ENCODE assay signal across 8 cellular contexts in the genomic region with DNA sequence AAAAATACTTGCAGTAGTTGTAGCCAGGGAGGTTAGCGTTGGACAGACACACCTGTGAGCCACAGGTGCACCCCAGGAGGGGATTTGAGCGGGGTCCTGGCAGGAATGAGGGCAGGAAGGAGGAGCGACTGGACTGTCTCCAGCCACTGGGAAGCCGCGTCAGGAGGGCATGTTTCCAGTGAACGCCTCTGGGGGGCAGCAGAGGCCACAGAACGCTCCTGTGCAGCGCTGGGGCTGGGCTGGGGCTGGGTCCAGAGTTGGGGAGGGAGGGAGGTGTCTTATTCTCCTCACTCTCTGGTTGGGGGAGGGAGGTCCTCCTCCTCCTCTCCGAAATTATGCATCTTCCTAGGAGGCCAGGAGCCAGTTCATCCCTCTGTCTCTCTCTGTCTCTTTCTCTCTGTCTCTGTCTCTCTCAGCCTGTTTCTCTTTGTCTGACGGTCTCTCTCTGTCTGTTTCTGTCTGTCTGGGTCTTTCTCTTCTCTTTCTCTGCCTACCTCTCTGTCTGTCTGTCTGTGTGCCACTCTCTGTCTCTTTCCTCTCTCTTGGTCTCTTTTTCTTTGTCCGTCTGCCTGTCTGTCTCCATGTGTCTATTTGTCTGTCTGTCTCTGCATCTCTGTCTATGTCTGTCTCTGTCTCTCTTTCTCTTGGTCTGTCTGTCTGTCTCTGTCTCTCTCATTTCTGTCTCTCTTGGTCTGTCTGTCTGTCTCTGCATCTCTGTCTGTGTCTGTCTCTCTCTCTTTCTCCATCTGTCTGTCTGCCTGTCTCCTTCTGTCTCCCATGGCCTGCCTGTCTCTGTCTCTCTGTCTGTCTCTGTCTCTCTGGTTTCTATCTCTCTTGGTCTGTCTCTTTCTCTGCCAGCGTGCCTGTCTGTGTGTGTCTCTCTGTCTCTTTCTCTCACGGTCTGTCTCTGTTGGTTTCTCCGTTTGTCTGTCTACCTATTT. TPM values are rescaled to one million over a fixed set of nuclear protein-coding genes. Genes with fewer than 3 reads are reported as not detected.
DNase-seq lines count a peak whose midpoint lies in the region; FAIRE-seq lines count a peak whose summit lies in the region.

No MANE protein-coding gene starts in this region.

- H2BK5ac ChIP-seq in trophoblast cell (ENCODE audit: low read depth, low read length, poor library complexity), result no peak overlapping the region

- no peaks in the 10 kb centered on the region for H3K27me3 ChIP-seq in trophoblast cell (ENCODE audit: insufficient read depth, low read length)

- H2AFZ ChIP-seq in trophoblast cell (ENCODE audit: insufficient read depth, low read length, poor library complexity), result no peak overlapping the region

- H3K36me3 ChIP-seq in trophoblast cell (ENCODE audit: control insufficient read depth in 1 of 2, insufficient read depth in 2 of 2, low read length in 2 of 2), result no peaks in the 10 kb centered on the region

- no peak overlapping the region for H3K27ac ChIP-seq in trophoblast cell (ENCODE audit: low read depth, low read length)

- peaks cover 0 to 7% of the 10 kb centered on the region in 2 experiments for H3K4me1 ChIP-seq in trophoblast cell (ENCODE audit: control insufficient read depth in 1 of 2, insufficient read depth in 2 of 2, low read length in 2 of 2)

- H2BK12ac ChIP-seq in trophoblast cell (ENCODE audit: low read length), result no peak overlapping the region

- H4K12ac ChIP-seq in trophoblast cell (ENCODE audit: low read depth, low read length), result no peak overlapping the region

- no peak overlapping the region for H3K4me3 ChIP-seq in trophoblast cell (ENCODE audit: low read depth, low read length)

- H2AK5ac ChIP-seq in trophoblast cell (ENCODE audit: low read length), result no peak overlapping the region

- FAIRE-seq in urothelium cell line (lab: Jason Lieb, UNC), result peak; percentile 96

- H3K4me2 ChIP-seq in trophoblast cell (ENCODE audit: low read length), result no peak overlapping the region

- no peak overlapping the region for H4K91ac ChIP-seq in trophoblast cell (ENCODE audit: low read depth, low read length)

- H4K8ac ChIP-seq in trophoblast cell (ENCODE audit: low read depth, low read length), result no peak overlapping the region

- H3K9me3 ChIP-seq in trophoblast cell (ENCODE audit: insufficient read depth, low read depth, low read length), result peaks cover 3% of the 10 kb centered on the region

- H2BK120ac ChIP-seq in trophoblast cell (ENCODE audit: insufficient read depth, low read length, poor library complexity), result no peak overlapping the region

- H3K23ac ChIP-seq in trophoblast cell (ENCODE audit: low read length), result no peak overlapping the region

- no peaks in the 10 kb centered on the region for H3K79me2 ChIP-seq in trophoblast cell (ENCODE audit: control insufficient read depth, insufficient read depth, low read length, poor library complexity)

- no peak overlapping the region for H3K14ac ChIP-seq in trophoblast cell (ENCODE audit: low read length)

- no peaks in the 10 kb centered on the region for H3K79me1 ChIP-seq in trophoblast cell (ENCODE audit: low read length)

- no CpG with 5 or more reads among the region's 14 CpGs for WGBS in trophoblast cell (ENCODE audit: extremely low coverage, insufficient coverage, insufficient read length)

- no peak overlapping the region for H3K9ac ChIP-seq in trophoblast cell (ENCODE audit: low read length)

- no peak overlapping the region for H3K18ac ChIP-seq in trophoblast cell (ENCODE audit: low read length)

- no peak overlapping the region for H3K4ac ChIP-seq in trophoblast cell (ENCODE audit: low read depth, low read length)

- in situ Hi-C loops in SK-MEL-5 (cut with HindIII; ENCODE audit: low pct_unique_long_range_greater_than_20kb, low sequenced_read_pairs), result no loop called here

- DNase-seq in NK-92 treated with Interleukin-12 subunit alpha and Interleukin-12 subunit beta, amount 100 ng/mL, for 24 hours (lab: John Stamatoyannopoulos, UW), result peak; percentile 38
- DNase-seq in NK-92 (lab: John Stamatoyannopoulos, UW; ENCODE audit: unreplicated experiment), result no peak
- peak; percentile 54 for DNase-seq in LHCN-M2 (ENCODE audit: low read depth)
- peak; percentile 83 for DNase-seq in SK-MEL-5 (ENCODE audit: low read depth, low spot score)
- peak; percentile 76 for DNase-seq in activated naive CD4-positive, alpha-beta T cell treated with Interleukin-2 at 50 U/mL for 16 hours
- DNase-seq in germinal center (ENCODE audit: low spot score), result peak; percentile 74
- DNase-seq in trophoblast cell, result peak; percentile 65 to 77
- DNase-seq in urothelium cell line (ENCODE audit: low spot score), result peak; percentile 96

RNA-seq across cellular contexts. Expression of gene PSMG3, which starts 9.9 kb away (rescaled TPM):
- total RNA-seq in LHCN-M2 (2014; rRNA removed), result 89.6 and 91.1 TPM in 2 replicates
- 65.5 TPM for polyA plus RNA-seq in LHCN-M2 (2012)
- total RNA-seq in SK-MEL-5 (2014; rRNA removed; shearing (Covaris generic)), result 118 and 130 TPM in 2 replicates
- polyA plus RNA-seq in SK-MEL-5 (2015; cell fraction: cytosol; rRNA removed), result 105 and 123 TPM in 2 replicates
- polyA plus RNA-seq in SK-MEL-5 (2015; cell fraction: nucleus; rRNA removed), result 446 and 512 TPM in 2 replicates
- 11.7 and 12.0 TPM in 2 replicates for polyA plus RNA-seq in trophoblast cell (2013)

RNA-seq across cellular contexts. Expression of gene TMEM184A, which starts 23.7 kb away (rescaled TPM):
- total RNA-seq in LHCN-M2 (2014; rRNA removed), result 0.06 and 0.11 TPM in 2 replicates
- polyA plus RNA-seq in LHCN-M2 (2012), result 0.55 TPM
- 0.16 and 0.19 TPM in 2 replicates for total RNA-seq in SK-MEL-5 (2014; rRNA removed; shearing (Covaris generic))
- 0.17 and 2.5 TPM in 2 replicates for polyA plus RNA-seq in SK-MEL-5 (2015; cell fraction: cytosol; rRNA removed)
- 0.04 and 0.35 TPM in 2 replicates for polyA plus RNA-seq in SK-MEL-5 (2015; cell fraction: nucleus; rRNA removed)
- 10.0 and 10.7 TPM in 2 replicates for polyA plus RNA-seq in trophoblast cell (2013)

RNA-seq across cellular contexts. Expression of gene MAFK, which starts 49.2 kb away (rescaled TPM):
- 15.5 and 16.1 TPM in 2 replicates for total RNA-seq in LHCN-M2 (2014; rRNA removed)
- polyA plus RNA-seq in LHCN-M2 (2012), result 14.5 TPM
- total RNA-seq in SK-MEL-5 (2014; rRNA removed; shearing (Covaris generic)), result 23.6 and 24.3 TPM in 2 replicates
- polyA plus RNA-seq in SK-MEL-5 (2015; cell fraction: cytosol; rRNA removed), result 30.3 and 37.4 TPM in 2 replicates
- 32.8 and 33.3 TPM in 2 replicates for polyA plus RNA-seq in SK-MEL-5 (2015; cell fraction: nucleus; rRNA removed)
- 55.4 and 60.1 TPM in 2 replicates for polyA plus RNA-seq in trophoblast cell (2013)
